Comparison of ENCODE assay signal across 19 cellular contexts in genomic region chr3:125358923-125359322, GRCh38. TPM values are rescaled to one million over a fixed set of nuclear protein-coding genes. Genes with fewer than 3 reads are reported as not detected.
A peak's percentile ranks its signal among the peaks of the same experiment; 100 is the strongest.
DNase-seq lines count a peak whose midpoint lies in the region; ATAC-seq and TF ChIP-seq lines count a peak whose summit lies in the region.
"Had no signal": no experiment of that assay in that cellular context is flagged by ENCODE, and none has a peak within 500 bp of the region (broad histone marks: within the 10 kb centered on the region; RNA-seq: fewer than 3 reads in every experiment).

No MANE protein-coding gene starts in this region.

- peaks cover 0 to 61% (median 34%) of the 10 kb centered on the region in 12 donors for H3K4me1 ChIP-seq in heart left ventricle

- H3K27me3 ChIP-seq in heart left ventricle: no peaks in the 10 kb centered on the region
- H3K27me3 ChIP-seq: cardiac muscle cell, neural progenitor cell, testis had no signal

- H3K36me3 Mint-ChIP-seq in IgD-negative memory B cell: peaks cover 3% of the 10 kb centered on the region

- H3K4me3 Mint-ChIP-seq in IgD-negative memory B cell: peak overlapping the region in 3 of 4 donors; percentile 7 to 95 (median 11)

- peaks cover 39 to 77% (median 65%) of the 10 kb centered on the region in 3 donors for H3K4me1 Mint-ChIP-seq in IgD-negative memory B cell

- TF ChIP-seq CTCF in heart left ventricle (IDR thresholded peaks at IDR 0.05): no peak

- intact Hi-C loops in heart left ventricle (cut with DNase I): no loop called here
- intact Hi-C loops in cardiac septum (cut with DNase I): no loop called here
- intact Hi-C loops in left cardiac atrium (cut with DNase I): no loop called here

- TF ChIP-seq POLR2A in heart left ventricle (IDR thresholded peaks at IDR 0.05): no peak

- H3K9me3 Mint-ChIP-seq in IgD-negative memory B cell: no peaks in the 10 kb centered on the region

- H3K4me3 ChIP-seq in heart left ventricle: no peak overlapping the region
- H3K4me3 ChIP-seq: cardiac muscle cell, neural progenitor cell, testis had no signal

- peaks cover 0 to 3% (median 0%) of the 10 kb centered on the region in 9 donors for H3K36me3 ChIP-seq in heart left ventricle
- H3K36me3 ChIP-seq: cardiac muscle cell, neural progenitor cell, WERI-Rb-1 had no signal

- no peaks in the 10 kb centered on the region for H3K9me3 ChIP-seq in heart left ventricle
- H3K9me3 ChIP-seq: testis had no signal

- H3K27me3 Mint-ChIP-seq in IgD-negative memory B cell: no peaks in the 10 kb centered on the region

- ATAC-seq in heart left ventricle (peak in 3 of 4 donors; percentile 19 to 67 (median 47)), left cardiac atrium (peak; percentile 56 to 57)

- H3K27ac Mint-ChIP-seq in IgD-negative memory B cell: peak overlapping the region; percentile 57 to 85 (median 78)
- H3K27ac Mint-ChIP-seq: neural progenitor cell had no signal

- DNase-seq in heart left ventricle: no peak
- no peak for DNase-seq in cardiac septum (ENCODE audit: low spot score)
- no peak for DNase-seq in left cardiac atrium
- no peak for DNase-seq in effector CD8-positive, alpha-beta T cell (lab: John Stamatoyannopoulos, UW)
- no peak for DNase-seq in glomerular visceral epithelial cell (ENCODE audit: extremely low spot score)
- DNase-seq in nucleus accumbens (lab: John Stamatoyannopoulos, UW): no peak
- DNase-seq: activated CD8-positive, alpha-beta memory T cell treated with anti-CD3 and anti-CD28 coated beads for 24 hours; activated effector memory CD4-positive, alpha-beta T cell treated with Interleukin-2 at 50 U/mL for 16 hours; amniotic stem cell; Calu3; erythroblast; foreskin melanocyte; GOT3; NCI-H510A treated with DMSO at 0.1 percent for 48 hours; testis; WERI-Rb-1 had no signal

- no peak overlapping the region for H3K27ac ChIP-seq in heart left ventricle
- H3K27ac ChIP-seq: cardiac muscle cell, neural progenitor cell, testis, WERI-Rb-1 had no signal

RNA-seq across cellular contexts. Expression of gene ZNF148, which starts 16.2 kb away (rescaled TPM):
- total RNA-seq in heart left ventricle (10 to 100 TPM; 24.1 to 62.4 (median 40.2) TPM), cardiac septum (44.2 TPM), left cardiac atrium (10 to 100 TPM; 42.3 to 42.6 TPM)
- polyA plus RNA-seq in heart left ventricle (1 to 10 TPM; 4.5 to 8.4 TPM), IgD-negative memory B cell (54.5 TPM)
